In the genomic region with DNA sequence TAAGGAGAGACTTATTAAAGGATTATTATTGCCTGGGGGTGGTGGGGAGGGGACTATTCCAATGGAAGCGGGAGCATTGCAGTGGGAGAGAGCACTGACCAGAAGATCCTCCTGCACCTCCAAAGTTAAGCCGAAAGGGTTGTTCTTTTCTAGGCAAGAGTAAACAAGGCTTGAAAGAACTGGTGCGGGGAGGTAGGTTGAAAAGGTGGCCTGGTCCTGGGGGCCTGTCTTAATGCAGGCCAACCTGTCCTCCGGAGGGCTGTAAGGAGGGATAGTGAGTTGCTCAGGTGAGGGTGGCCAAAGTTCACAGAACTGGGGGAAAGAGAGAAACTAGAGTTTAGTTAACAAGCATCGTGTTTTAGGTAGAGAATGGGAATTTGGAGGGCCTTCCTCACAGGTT, we compare ENCODE assay signal across 23 cellular contexts.
DNase-seq lines count a peak whose midpoint lies in the region; ATAC-seq and TF ChIP-seq lines count a peak whose summit lies in the region.
"Had no signal": no experiment of that assay in that cellular context is flagged by ENCODE, and none has a peak within 500 bp of the region (broad histone marks: within the 10 kb centered on the region; RNA-seq: fewer than 3 reads in every experiment).

No MANE protein-coding gene starts in this region.

- no peak overlapping the region for H2BK5ac ChIP-seq in mesendoderm (ENCODE audit: low read length)

- H3K9ac ChIP-seq in mesendoderm (ENCODE audit: low read length) = no peak overlapping the region
- H3K9ac ChIP-seq: GM23248 had no signal

- no peak overlapping the region for H4K5ac ChIP-seq in mesendoderm (ENCODE audit: low read length)

- no peak overlapping the region for H2AK5ac ChIP-seq in mesendoderm (ENCODE audit: low read length)

- no peaks in the 10 kb centered on the region for H3K9me3 ChIP-seq in cardiac muscle cell (ENCODE audit: low read depth)
- H3K9me3 ChIP-seq: MG63 had no signal

- H3K18ac ChIP-seq in mesendoderm (ENCODE audit: low read length) = no peak overlapping the region

- intact Hi-C loops in cardiac septum (cut with DNase I) = no loop called here
- intact Hi-C loops in sciatic nerve (cut with DNase I) = no loop called here

- no peaks in the 10 kb centered on the region for H3K36me3 Mint-ChIP-seq in type B pancreatic cell
- H3K36me3 Mint-ChIP-seq: CD8-positive, alpha-beta T cell had no signal

- no peak overlapping the region for H4K8ac ChIP-seq in mesendoderm (ENCODE audit: low read depth, low read length)

- no peaks in the 10 kb centered on the region for H3K27me3 Mint-ChIP-seq in type B pancreatic cell

- no peak overlapping the region for H2BK15ac ChIP-seq in mesendoderm (replicated peaks; ENCODE audit: low read depth)

- H3K9me3 Mint-ChIP-seq in type B pancreatic cell = no peaks in the 10 kb centered on the region
- H3K9me3 Mint-ChIP-seq: CD8-positive, alpha-beta T cell had no signal

- H3K27me3 ChIP-seq in cardiac muscle cell (no peaks in the 10 kb centered on the region), mesendoderm (ENCODE audit: insufficient read depth, low read length, poor library complexity) (no peaks in the 10 kb centered on the region)
- H3K27me3 ChIP-seq: MG63 had no signal

- peak overlapping the region; percentile 14 for H3K27ac ChIP-seq in cardiac muscle cell
- H3K27ac ChIP-seq in VCaP = peak overlapping the region; percentile 47
- no peak overlapping the region for H3K27ac ChIP-seq in mesendoderm (ENCODE audit: low read depth, low read length)
- H3K27ac ChIP-seq: 22Rv1, GM23248 had no signal

- no peaks in the 10 kb centered on the region for H3K79me2 ChIP-seq in mesendoderm (ENCODE audit: control insufficient read depth, insufficient read depth, low read length)

- H3K4ac ChIP-seq in mesendoderm (ENCODE audit: low read depth, low read length) = no peak overlapping the region

- H3K4me2 ChIP-seq in mesendoderm (ENCODE audit: low read length) = no peak overlapping the region

- DNase-seq in cardiac muscle cell (ENCODE audit: low read depth in 1 of 2, low spot score in 1 of 2) (no peak), cardiac septum (ENCODE audit: low spot score) (no peak), mesendoderm (no peak), type B pancreatic cell (ENCODE audit: extremely low spot score, unreplicated experiment) (no peak), sciatic nerve (ENCODE audit: low spot score) (no peak), NCI-H1694 treated with DMSO at 0.1 percent for 48 hours (lab: John Stamatoyannopoulos, UW) (no peak)
- DNase-seq: C1 segment of cervical spinal cord; CD8-positive, alpha-beta T cell; EL; GM23248; MG63; NCI-H1417; NCI-H187; NCI-H2107; NCI-H446 treated with DMSO at 0.1 percent for 48 hours; NCI-H526 treated with DMSO at 0.1 percent for 48 hours; PC-3; RPMI8226; SHP77 had no signal

- TF ChIP-seq CTCF in cardiac muscle cell (IDR thresholded peaks at IDR 0.05; ENCODE audit: low read depth, low read length) (no peak), VCaP (conservative IDR thresholded peaks at IDR 0.05) (no peak), type B pancreatic cell (conservative IDR thresholded peaks at IDR 0.05) (no peak)

- H3K4me1 ChIP-seq in cardiac muscle cell (ENCODE audit: low read depth) = peaks cover 9% of the 10 kb centered on the region
- H3K4me1 ChIP-seq in mesendoderm (ENCODE audit: control insufficient read depth, low read depth, low read length) = peaks cover 7% of the 10 kb centered on the region

- H3K79me1 ChIP-seq in mesendoderm (ENCODE audit: low read length) = no peaks in the 10 kb centered on the region

- H3K4me3 Mint-ChIP-seq in type B pancreatic cell = no peak overlapping the region
- H3K4me3 Mint-ChIP-seq: CD8-positive, alpha-beta T cell had no signal

- no CpG with 5 or more reads among the region's 5 CpGs for WGBS in mesendoderm (ENCODE audit: extremely low coverage, insufficient coverage, low lambda C conversion rate)

- H3K56ac ChIP-seq in mesendoderm (ENCODE audit: low read length) = peak overlapping the region; percentile 53

- H3K36me3 ChIP-seq in cardiac muscle cell (no peaks in the 10 kb centered on the region), mesendoderm (ENCODE audit: control insufficient read depth, insufficient read depth, low read length) (no peaks in the 10 kb centered on the region)
- H3K36me3 ChIP-seq: MG63 had no signal

- H3K4me1 Mint-ChIP-seq in type B pancreatic cell (ENCODE audit: unreplicated experiment) = peaks cover 20% of the 10 kb centered on the region

- H2BK120ac ChIP-seq in mesendoderm (ENCODE audit: low read depth, low read length) = no peak overlapping the region

- H3K27ac Mint-ChIP-seq in type B pancreatic cell = peak overlapping the region; percentile 62
- H3K27ac Mint-ChIP-seq: CD8-positive, alpha-beta T cell had no signal

- H3K4me3 ChIP-seq in cardiac muscle cell = no peak overlapping the region
- no peak overlapping the region for H3K4me3 ChIP-seq in mesendoderm (ENCODE audit: low read length)
- H3K4me3 ChIP-seq: GM23248, MG63 had no signal

- ATAC-seq in sciatic nerve (no peak), HG03039 (IDR thresholded peaks at IDR 0.05; ENCODE audit: unreplicated experiment) (no peak)
- ATAC-seq: CD8-positive, alpha-beta T cell; HCT116; PC-3 had no signal

- H3K23ac ChIP-seq in mesendoderm (ENCODE audit: low read length) = no peak overlapping the region
